ENCODE assay signal across 8 cellular contexts in the genomic region with DNA sequence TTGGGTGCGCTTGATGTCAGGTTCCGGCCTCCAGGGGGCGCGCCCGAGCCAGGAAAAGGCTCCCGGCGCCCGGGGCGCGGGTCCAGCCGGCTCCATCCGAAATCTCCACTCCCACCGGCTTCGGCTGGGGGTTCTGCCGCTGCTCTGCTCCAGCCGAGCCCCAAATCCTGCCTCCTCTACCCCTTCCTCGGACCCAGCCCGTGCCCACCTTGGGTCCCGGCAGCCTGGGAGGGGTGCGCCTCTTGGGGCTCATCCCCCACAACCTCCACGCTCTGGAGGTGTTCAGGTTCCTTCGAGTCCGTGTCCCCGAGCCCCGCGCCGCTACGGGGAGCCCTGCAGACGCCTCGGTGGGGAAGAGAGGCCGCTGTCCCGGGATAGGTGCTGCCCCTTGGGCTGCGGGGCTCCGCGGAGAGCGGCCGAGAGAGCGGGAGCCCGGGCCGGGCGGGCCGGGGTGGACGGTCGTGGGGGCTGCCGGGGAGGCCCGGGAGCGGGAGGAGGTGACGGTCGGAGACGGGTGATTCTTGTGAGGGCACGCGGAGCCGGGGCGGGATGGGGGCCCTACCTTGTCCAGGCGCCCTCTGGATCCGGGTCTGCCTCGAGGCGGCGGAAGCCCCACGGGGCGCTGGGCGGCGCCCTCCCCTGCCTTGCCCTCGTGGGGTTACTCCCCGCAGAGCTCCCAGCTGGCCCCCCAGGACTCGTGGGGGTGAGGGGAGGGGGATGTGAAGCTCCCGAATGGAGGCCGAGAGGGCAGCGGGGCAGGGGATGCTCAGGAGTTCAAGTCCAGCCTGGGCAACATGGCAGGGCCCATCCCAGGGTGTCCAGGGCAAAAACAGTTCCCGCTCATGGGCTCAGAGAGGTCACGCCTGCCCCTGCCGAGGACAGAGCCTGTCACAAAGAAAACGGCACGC. TPM values are rescaled to one million over a fixed set of nuclear protein-coding genes. Genes with fewer than 3 reads are reported as not detected.
A peak's percentile ranks its signal among the peaks of the same experiment; 100 is the strongest.
DNase-seq lines count a peak whose midpoint lies in the region; ATAC-seq and TF ChIP-seq lines count a peak whose summit lies in the region.

No MANE protein-coding gene starts in this region.

- in situ Hi-C loops in ACHN (cut with HindIII; ENCODE audit: low pct_ligation_motif_present, low pct_unique_long_range_greater_than_20kb, low sequenced_read_pairs): no loop called here

- no peaks in the 10 kb centered on the region for H3K36me3 Mint-ChIP-seq in dendritic cell treated with granulocyte-macrophage colony-stimulating factor and Interleukin-4, amounts not matched to agents 40 ng/mL and 50 ng/mL, for 4 days (ENCODE audit: low read depth)

- peak overlapping the region; percentile 72 for H3K4me3 Mint-ChIP-seq in dendritic cell treated with granulocyte-macrophage colony-stimulating factor and Interleukin-4, amounts not matched to agents 40 ng/mL and 50 ng/mL, for 4 days

- H3K4me1 Mint-ChIP-seq in dendritic cell treated with granulocyte-macrophage colony-stimulating factor and Interleukin-4, amounts not matched to agents 40 ng/mL and 50 ng/mL, for 4 days (ENCODE audit: low read depth): peaks cover 24% of the 10 kb centered on the region

- ATAC-seq in GM18498 (IDR thresholded peaks at IDR 0.05; ENCODE audit: unreplicated experiment): peak; percentile 54
- no peak for ATAC-seq in HG03439 (IDR thresholded peaks at IDR 0.05; ENCODE audit: unreplicated experiment)

- no peaks in the 10 kb centered on the region for H3K9me3 Mint-ChIP-seq in dendritic cell treated with granulocyte-macrophage colony-stimulating factor and Interleukin-4, amounts not matched to agents 40 ng/mL and 50 ng/mL, for 4 days

- 22 to 25% methylated on average over 40 to 65 of the region's 74 CpGs for whole genome bisulfite sequencing in lower leg skin, 2 donors

- no peak for TF ChIP-seq POLR2A in lower leg skin (IDR thresholded peaks at IDR 0.05)

- DNase-seq in ACHN (peak; percentile 69), NCI-H1930 (lab: John Stamatoyannopoulos, UW) (peak; percentile 52 to 69), lower leg skin (ENCODE audit: low spot score in 2 of 2) (peak; percentile 71 to 95)
- DNase-seq in activated CD4-positive, alpha-beta T cell treated with anti-CD3 and anti-CD28 coated beads for 48 hours: peak; percentile 88
- peak; percentile 63 to 82 for DNase-seq in stimulated activated CD4-positive, alpha-beta T cell treated with anti-CD3 and anti-CD28 coated beads, Interleukin-4, amount 100 ng/mL, for 4 hours

- TF ChIP-seq CTCF in lower leg skin (IDR thresholded peaks at IDR 0.05): no peak

- no peak overlapping the region for H3K27ac Mint-ChIP-seq in dendritic cell treated with granulocyte-macrophage colony-stimulating factor and Interleukin-4, amounts not matched to agents 40 ng/mL and 50 ng/mL, for 4 days

- intact Hi-C loops in dendritic cell treated with granulocyte-macrophage colony-stimulating factor and Interleukin-4, amounts not matched to agents 40 ng/mL and 50 ng/mL, for 4 days (cut with micrococcal nuclease): no loop called here
- intact Hi-C loops in lower leg skin (cut with DNase I; ENCODE audit: low total_unique reads): loop anchor here (5.0 kb wide), 2 partner anchors 115 to 430 kb away; no protein-coding TSS in a partner anchor

- H3K4me3 ChIP-seq in lower leg skin (ENCODE audit: low read depth, poor library complexity, severe bottlenecking): peak overlapping the region; percentile 28

- peaks cover 33% of the 10 kb centered on the region for H3K27me3 Mint-ChIP-seq in dendritic cell treated with granulocyte-macrophage colony-stimulating factor and Interleukin-4, amounts not matched to agents 40 ng/mL and 50 ng/mL, for 4 days

RNA-seq across cellular contexts. Expression of a gene that starts 13.2 kb away (rescaled TPM):
- 100 to 1,000 TPM; 122 to 182 (median 152) TPM for total RNA-seq in lower leg skin

RNA-seq across cellular contexts. Expression of a gene that starts 22.0 kb away (rescaled TPM):
- total RNA-seq in lower leg skin: under 1 TPM in 1 of 4 donors, not detected in 3; 0.94 TPM

RNA-seq across cellular contexts. Expression of a gene that starts 47.7 kb away (rescaled TPM):
- 10 to 100 TPM; 29.6 to 41.8 (median 40.8) TPM for total RNA-seq in lower leg skin

RNA-seq across cellular contexts. Expression of a gene that starts 58.3 kb away (rescaled TPM):
- 10 to 100 TPM in 2 of 4 donors, 1 to 10 TPM in 2; 4.5 to 20.1 (median 10.9) TPM for total RNA-seq in lower leg skin
